Comparison of ENCODE assay signal across 16 cellular contexts in genomic region chr14:50099335-50099734, GRCh38. TPM values are rescaled to one million over a fixed set of nuclear protein-coding genes. Genes with fewer than 3 reads are reported as not detected.
DNase-seq lines count a peak whose midpoint lies in the region; TF ChIP-seq lines count a peak whose summit lies in the region.
"Had no signal": no experiment of that assay in that cellular context is flagged by ENCODE, and none has a peak within 500 bp of the region (broad histone marks: within the 10 kb centered on the region; RNA-seq: fewer than 3 reads in every experiment).

No MANE protein-coding gene starts in this region.

- CTCF ChIA-PET in RWPE1 (lab: Yijun Ruan, JAX): interaction anchor here (1.3 kb wide), 1 partner anchor 234 kb away, joined by 3 read pairs; no protein-coding TSS in a partner anchor

- peak overlapping the region; percentile 47 for H3K27ac Mint-ChIP-seq in activated T-cell treated with anti-CD3 and anti-CD28 coated beads, Interleukin-2, amount 50 U/mL, for 24 hours
- H3K27ac Mint-ChIP-seq in stimulated activated naive CD8-positive, alpha-beta T cell treated with anti-CD3 and anti-CD28 coated beads, Interleukin-15, Interleukin-2, amounts not matched to agents 100 ng/mL and 50 ng/mL, for 24 hours: peak overlapping the region; percentile 85
- no peak overlapping the region for H3K27ac Mint-ChIP-seq in glutamatergic neuron (ENCODE audit: unreplicated experiment)

- H3K27ac ChIP-seq in RWPE1: no peak overlapping the region
- H3K27ac ChIP-seq: hepatocyte, spleen, tibial nerve had no signal

- H3K4me3 Mint-ChIP-seq in activated T-cell treated with anti-CD3 and anti-CD28 coated beads, Interleukin-2, amount 50 U/mL, for 24 hours: peak overlapping the region; percentile 0
- H3K4me3 Mint-ChIP-seq in stimulated activated naive CD8-positive, alpha-beta T cell treated with anti-CD3 and anti-CD28 coated beads, Interleukin-15, Interleukin-2, amounts not matched to agents 100 ng/mL and 50 ng/mL, for 24 hours: peak overlapping the region; percentile 63
- no peak overlapping the region for H3K4me3 Mint-ChIP-seq in glutamatergic neuron (ENCODE audit: unreplicated experiment)

- peaks cover 74% of the 10 kb centered on the region for H3K4me1 Mint-ChIP-seq in activated T-cell treated with anti-CD3 and anti-CD28 coated beads, Interleukin-2, amount 50 U/mL, for 24 hours (ENCODE audit: low read depth)
- H3K4me1 Mint-ChIP-seq in stimulated activated naive CD8-positive, alpha-beta T cell treated with anti-CD3 and anti-CD28 coated beads, Interleukin-15, Interleukin-2, amounts not matched to agents 100 ng/mL and 50 ng/mL, for 24 hours (ENCODE audit: low read depth): peaks cover 82% of the 10 kb centered on the region
- no peaks in the 10 kb centered on the region for H3K4me1 Mint-ChIP-seq in glutamatergic neuron (ENCODE audit: low read depth, unreplicated experiment)

- no peaks in the 10 kb centered on the region for H3K27me3 Mint-ChIP-seq in activated T-cell treated with anti-CD3 and anti-CD28 coated beads, Interleukin-2, amount 50 U/mL, for 24 hours
- no peaks in the 10 kb centered on the region for H3K27me3 Mint-ChIP-seq in stimulated activated naive CD8-positive, alpha-beta T cell treated with anti-CD3 and anti-CD28 coated beads, Interleukin-15, Interleukin-2, amounts not matched to agents 100 ng/mL and 50 ng/mL, for 24 hours
- H3K27me3 Mint-ChIP-seq in glutamatergic neuron (ENCODE audit: unreplicated experiment): no peaks in the 10 kb centered on the region

- no peak overlapping the region for H3K4me3 ChIP-seq in epithelial cell of esophagus (ENCODE audit: low read length)
- H3K4me3 ChIP-seq: GM12878, hepatocyte, spleen, tibial nerve had no signal

- peaks cover 36% of the 10 kb centered on the region for H3K36me3 Mint-ChIP-seq in activated T-cell treated with anti-CD3 and anti-CD28 coated beads, Interleukin-2, amount 50 U/mL, for 24 hours (ENCODE audit: low read depth)
- peaks cover 23% of the 10 kb centered on the region for H3K36me3 Mint-ChIP-seq in stimulated activated naive CD8-positive, alpha-beta T cell treated with anti-CD3 and anti-CD28 coated beads, Interleukin-15, Interleukin-2, amounts not matched to agents 100 ng/mL and 50 ng/mL, for 24 hours (ENCODE audit: low read depth)
- H3K36me3 Mint-ChIP-seq in glutamatergic neuron (ENCODE audit: unreplicated experiment): peaks cover 6% of the 10 kb centered on the region

- TF ChIP-seq CTCF in RWPE1 (conservative IDR thresholded peaks at IDR 0.05; ENCODE audit: low read depth) (no peak), epithelial cell of esophagus (IDR thresholded peaks at IDR 0.05; ENCODE audit: insufficient read depth, low read depth, low read length, missing control alignments) (no peak), glutamatergic neuron (IDR thresholded peaks at IDR 0.05; ENCODE audit: partially characterized antibody, unreplicated experiment) (no peak)

- no peaks in the 10 kb centered on the region for H3K9me3 Mint-ChIP-seq in activated T-cell treated with anti-CD3 and anti-CD28 coated beads, Interleukin-2, amount 50 U/mL, for 24 hours
- H3K9me3 Mint-ChIP-seq in stimulated activated naive CD8-positive, alpha-beta T cell treated with anti-CD3 and anti-CD28 coated beads, Interleukin-15, Interleukin-2, amounts not matched to agents 100 ng/mL and 50 ng/mL, for 24 hours: peaks cover 3% of the 10 kb centered on the region
- no peaks in the 10 kb centered on the region for H3K9me3 Mint-ChIP-seq in glutamatergic neuron (ENCODE audit: unreplicated experiment)

- no peak for DNase-seq in activated T-cell treated with anti-CD3 and anti-CD28 coated beads, Interleukin-2, amount 50 U/mL, for 24 hours
- DNase-seq in activated T-cell treated with anti-CD3 and anti-CD28 coated beads, Interleukin-2, amount 50 U/mL, for 1 hour: no peak
- DNase-seq in RWPE1 (ENCODE audit: low spot score): peak; percentile 59
- peak; percentile 73 for DNase-seq in epithelial cell of esophagus (ENCODE audit: low read depth)
- no peak for DNase-seq in DMS114 treated with DMSO at 0.1 percent for 48 hours (lab: John Stamatoyannopoulos, UW; ENCODE audit: unreplicated experiment)
- DNase-seq in glutamatergic neuron: no peak
- DNase-seq in NCI-H510A (lab: John Stamatoyannopoulos, UW): no peak
- DNase-seq: caudate nucleus, DMS79, NCI-H446, Right ventricle myocardium superior, spleen had no signal

- POLR2A ChIA-PET in RWPE1 (lab: Yijun Ruan, JAX; ENCODE audit: low non-redundant PET): no interaction called here

RNA-seq across cellular contexts. Expression of gene VCPKMT, which starts 17.0 kb away (rescaled TPM):
- total RNA-seq in glutamatergic neuron (ENCODE audit: unreplicated experiment): 12.9 TPM

Comparison
In these comparisons a context has a peak if more than half of its experiments do, and no peak if none do; other contexts are left out.
1. DNase-seq: peak in RWPE1 (single experiment) and epithelial cell of esophagus (single experiment); none in activated T-cell treated with anti-CD3 and anti-CD28 coated beads, Interleukin-2, amount 50 U/mL, for 24 hours (single experiment), activated T-cell treated with anti-CD3 and anti-CD28 coated beads, Interleukin-2, amount 50 U/mL, for 1 hour (single experiment), DMS114 treated with DMSO at 0.1 percent for 48 hours (single experiment), glutamatergic neuron (single experiment) and NCI-H510A (single experiment).